Comparison of ENCODE assay signal across 1 cellular context in genomic region chr10:49791100-49791499, GRCh38.
TF ChIP-seq lines count a peak whose summit lies in the region.

No MANE protein-coding gene starts in this region.

TF ChIP-seq in GM23338, 12 proteins besides CTCF, POLR2A, EP300 and RAD21 (continued from another document):
- no peak for TF ChIP-seq ZNF462 (CRISPR knock-in tag; IDR thresholded peaks at IDR 0.05)
- TF ChIP-seq POLR2AphosphoS5 (IDR thresholded peaks at IDR 0.05; ENCODE audit: low read depth), result no peak
